25 cellular contexts compared by ENCODE assay signal in the genomic region with DNA sequence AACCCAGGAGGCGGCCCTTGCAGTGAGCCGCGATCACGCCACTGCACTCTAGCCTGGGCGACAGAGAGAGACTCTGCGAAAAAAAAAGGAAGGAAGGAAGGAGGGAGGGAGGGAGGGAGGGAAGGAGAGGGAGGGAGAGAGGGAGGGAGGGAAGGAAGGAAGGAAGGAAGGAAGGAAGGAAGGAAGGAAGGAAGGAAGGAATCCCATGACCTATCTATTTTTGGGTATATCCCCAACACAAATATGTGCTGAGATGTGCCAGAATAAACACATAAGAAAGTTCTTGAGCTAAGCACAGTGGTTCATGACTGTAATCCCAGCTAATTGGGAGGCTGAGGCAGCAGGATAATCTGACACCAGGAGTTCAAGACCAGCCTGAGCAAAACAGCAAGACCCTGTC.
"Had no signal": no experiment of that assay in that cellular context is flagged by ENCODE, and none has a peak within 500 bp of the region (broad histone marks: within the 10 kb centered on the region; RNA-seq: fewer than 3 reads in every experiment).

No MANE protein-coding gene starts in this region.

- H3K4me3 ChIP-seq: esophagus squamous epithelium, gastrocnemius medialis, heart right ventricle, left lung, lower lobe of right lung, mucosa of descending colon had no signal

- H3K36me3 ChIP-seq: esophagus squamous epithelium, gastrocnemius medialis, heart right ventricle, left lung, lower lobe of right lung had no signal

- H3K9me3 ChIP-seq: esophagus squamous epithelium, gastrocnemius medialis, left lung, lower lobe of right lung, mucosa of descending colon had no signal

- DNase-seq: cortex of kidney; effector CD8-positive, alpha-beta T cell; effector memory CD8-positive, alpha-beta T cell; endodermal cell; erythroblast; esophagus squamous epithelium; foreskin fibroblast; foreskin melanocyte; gastrocnemius medialis; glutamatergic neuron; head of caudate nucleus; heart right ventricle; hippocampal formation; left cardiac atrium; left lung; left ventricle myocardium superior; lower lobe of right lung; mesenchymal stem cell; mucosa of descending colon; naive B cell; naive thymus-derived CD8-positive, alpha-beta T cell had no signal

- H3K27ac ChIP-seq: epithelial cell of prostate, esophagus squamous epithelium, gastrocnemius medialis, heart right ventricle, left lung, lower lobe of right lung had no signal

- FAIRE-seq: endometrium, islet of Langerhans, keratinocyte had no signal
